Comparison of ENCODE assay signal across 7 cellular contexts in genomic region chr1:11297774-11298173, GRCh38. TPM values are rescaled to one million over a fixed set of nuclear protein-coding genes. Genes with fewer than 3 reads are reported as not detected.
DNase-seq lines count a peak whose midpoint lies in the region; ATAC-seq and TF ChIP-seq lines count a peak whose summit lies in the region.
"Not testable (repeated sequence)": the region's sequence is repeated elsewhere in the genome, so short reads cannot be mapped to it uniquely, and the experiment has no call there.

No MANE protein-coding gene starts in this region.

- peaks cover 18% of the 10 kb centered on the region for H3K4me1 ChIP-seq in CD4-positive, CD25-positive, alpha-beta regulatory T cell (ENCODE audit: control insufficient read depth, insufficient read depth, low read length, poor library complexity, severe bottlenecking)
- H3K4me1 ChIP-seq in HEK293 (ENCODE audit: control insufficient read depth, insufficient read depth, low read length), result not testable (repeated sequence)
- peaks cover 0 to 26% of the 10 kb centered on the region in 2 donors for H3K4me1 ChIP-seq in naive thymus-derived CD4-positive, alpha-beta T cell (ENCODE audit: control insufficient read depth in 2 of 2, insufficient read depth in 2 of 2, low read length in 2 of 2)

- not testable (repeated sequence) for ATAC-seq in CD4-positive, CD25-positive, alpha-beta regulatory T cell (ENCODE audit: low read depth in 2 of 2); CD4-positive, alpha-beta T cell (ENCODE audit: poor library complexity); activated CD4-positive, alpha-beta T cell treated with anti-CD3 and anti-CD28 coated beads for 36 hours; activated CD8-positive, alpha-beta T cell treated with anti-CD3 and anti-CD28 coated beads for 36 hours; naive thymus-derived CD4-positive, alpha-beta T cell

- H3K9me3 Mint-ChIP-seq in CD4-positive, CD25-positive, alpha-beta regulatory T cell; CD4-positive, alpha-beta T cell; activated CD4-positive, alpha-beta T cell treated with anti-CD3 and anti-CD28 coated beads for 36 hours (ENCODE audit: low read depth); activated CD8-positive, alpha-beta T cell treated with anti-CD3 and anti-CD28 coated beads for 36 hours; activated T-cell treated with anti-CD3 and anti-CD28 coated beads, Interleukin-2, amount 50 U/mL, for 24 hours; naive thymus-derived CD4-positive, alpha-beta T cell: not testable (repeated sequence)

- DNase-seq in CD4-positive, CD25-positive, alpha-beta regulatory T cell; CD4-positive, alpha-beta T cell; activated CD4-positive, alpha-beta T cell treated with anti-CD3 and anti-CD28 coated beads for 36 hours; activated CD8-positive, alpha-beta T cell treated with anti-CD3 and anti-CD28 coated beads for 36 hours; activated T-cell treated with anti-CD3 and anti-CD28 coated beads, Interleukin-2, amount 50 U/mL, for 24 hours; naive thymus-derived CD4-positive, alpha-beta T cell: not testable (repeated sequence)

- CTCF ChIA-PET in CD4-positive, alpha-beta T cell (lab: Charles Lee); HEK293 (lab: Yijun Ruan, JAX); activated CD4-positive, alpha-beta T cell treated with anti-CD3 and anti-CD28 coated beads for 36 hours (lab: Charles Lee); activated CD8-positive, alpha-beta T cell treated with anti-CD3 and anti-CD28 coated beads for 36 hours (lab: Charles Lee): not testable (repeated sequence)
- CTCF ChIA-PET in naive thymus-derived CD4-positive, alpha-beta T cell (lab: Charles Lee), result interaction anchor here (0.6 to 3.4 kb wide), 2 partner anchors 55 to 369 kb away, joined by 3 to 37 read pairs; no protein-coding TSS in a partner anchor

- H3K27me3 Mint-ChIP-seq in CD4-positive, CD25-positive, alpha-beta regulatory T cell; CD4-positive, alpha-beta T cell; activated CD4-positive, alpha-beta T cell treated with anti-CD3 and anti-CD28 coated beads for 36 hours; activated CD8-positive, alpha-beta T cell treated with anti-CD3 and anti-CD28 coated beads for 36 hours; activated T-cell treated with anti-CD3 and anti-CD28 coated beads, Interleukin-2, amount 50 U/mL, for 24 hours; naive thymus-derived CD4-positive, alpha-beta T cell: not testable (repeated sequence)

- not testable (repeated sequence) for H3K27me3 ChIP-seq in CD4-positive, CD25-positive, alpha-beta regulatory T cell (ENCODE audit: control insufficient read depth, insufficient read depth, low read length); CD4-positive, alpha-beta T cell (ENCODE audit: control insufficient read depth, insufficient read depth, low read length); naive thymus-derived CD4-positive, alpha-beta T cell (ENCODE audit: control insufficient read depth in 2 of 2, insufficient read depth in 2 of 2, low read length in 2 of 2)

- H3K9me3 ChIP-seq in CD4-positive, CD25-positive, alpha-beta regulatory T cell (ENCODE audit: control insufficient read depth in 2 of 2, low read length in 2 of 2); CD4-positive, alpha-beta T cell (ENCODE audit: control insufficient read depth, low read length); HEK293 (ENCODE audit: control insufficient read depth, insufficient read depth, low read depth, low read length); naive thymus-derived CD4-positive, alpha-beta T cell (ENCODE audit: control insufficient read depth in 2 of 3, low read length in 3 of 3): not testable (repeated sequence)

- POLR2A ChIA-PET in CD4-positive, alpha-beta T cell (lab: Charles Lee), result interaction anchor here (3.8 kb wide), 1 partner anchor 36 kb away, joined by 18 read pairs; the partner anchor contains the start of gene MTOR
- POLR2A ChIA-PET in HEK293 (lab: Yijun Ruan, JAX); activated CD4-positive, alpha-beta T cell treated with anti-CD3 and anti-CD28 coated beads for 36 hours (lab: Charles Lee); activated CD8-positive, alpha-beta T cell treated with anti-CD3 and anti-CD28 coated beads for 36 hours (lab: Charles Lee); naive thymus-derived CD4-positive, alpha-beta T cell (lab: Charles Lee): not testable (repeated sequence)

- intact Hi-C loops in CD4-positive, alpha-beta T cell (cut with DNase I, micrococcal nuclease); activated CD8-positive, alpha-beta T cell treated with anti-CD3 and anti-CD28 coated beads for 36 hours (cut with micrococcal nuclease); naive thymus-derived CD4-positive, alpha-beta T cell (cut with micrococcal nuclease): not testable (repeated sequence)
- intact Hi-C loops in activated CD4-positive, alpha-beta T cell treated with anti-CD3 and anti-CD28 coated beads for 36 hours (cut with DNase I, micrococcal nuclease), result loop anchor here in 1 of 2 experiments (5.0 kb wide), 1 partner anchor 55 kb away; no protein-coding TSS in a partner anchor

- H3K36me3 ChIP-seq in CD4-positive, CD25-positive, alpha-beta regulatory T cell (ENCODE audit: control insufficient read depth, insufficient read depth, low read length); naive thymus-derived CD4-positive, alpha-beta T cell (ENCODE audit: control insufficient read depth in 2 of 3, insufficient read depth in 3 of 3, low read length in 3 of 3): not testable (repeated sequence)
- peaks cover 0 to 25% of the 10 kb centered on the region in 2 experiments; a peak in 1 of 3 replicates for H3K36me3 ChIP-seq in HEK293 (ENCODE audit: control insufficient read depth in 2 of 2, insufficient read depth in 1 of 2, low read length in 2 of 2)

- not testable (repeated sequence) for TF ChIP-seq CTCF in CD4-positive, alpha-beta T cell (IDR thresholded peaks at IDR 0.05); HEK293 (tag by site-specific recombination; IDR thresholded peaks at IDR 0.05); activated CD8-positive, alpha-beta T cell treated with anti-CD3 and anti-CD28 coated beads for 36 hours (IDR thresholded peaks at IDR 0.05)

- H3K4me3 Mint-ChIP-seq in CD4-positive, CD25-positive, alpha-beta regulatory T cell; CD4-positive, alpha-beta T cell; activated CD4-positive, alpha-beta T cell treated with anti-CD3 and anti-CD28 coated beads for 36 hours; activated CD8-positive, alpha-beta T cell treated with anti-CD3 and anti-CD28 coated beads for 36 hours; activated T-cell treated with anti-CD3 and anti-CD28 coated beads, Interleukin-2, amount 50 U/mL, for 24 hours; naive thymus-derived CD4-positive, alpha-beta T cell: not testable (repeated sequence)

- peaks cover 7 to 36% (median 21%) of the 10 kb centered on the region in 4 donors for H3K4me1 Mint-ChIP-seq in CD4-positive, CD25-positive, alpha-beta regulatory T cell
- H3K4me1 Mint-ChIP-seq in CD4-positive, alpha-beta T cell (ENCODE audit: low read depth), result peaks cover 44% of the 10 kb centered on the region
- H3K4me1 Mint-ChIP-seq in activated CD4-positive, alpha-beta T cell treated with anti-CD3 and anti-CD28 coated beads for 36 hours, result peaks cover 51% of the 10 kb centered on the region
- peaks cover 14% of the 10 kb centered on the region for H3K4me1 Mint-ChIP-seq in activated CD8-positive, alpha-beta T cell treated with anti-CD3 and anti-CD28 coated beads for 36 hours (ENCODE audit: low read depth)
- peaks cover 50% of the 10 kb centered on the region for H3K4me1 Mint-ChIP-seq in activated T-cell treated with anti-CD3 and anti-CD28 coated beads, Interleukin-2, amount 50 U/mL, for 24 hours (ENCODE audit: low read depth)
- peaks cover 20 to 54% (median 41%) of the 10 kb centered on the region in 7 donors for H3K4me1 Mint-ChIP-seq in naive thymus-derived CD4-positive, alpha-beta T cell

- peaks cover 18% of the 10 kb centered on the region for H3K36me3 Mint-ChIP-seq in CD4-positive, CD25-positive, alpha-beta regulatory T cell
- peaks cover 27% of the 10 kb centered on the region for H3K36me3 Mint-ChIP-seq in CD4-positive, alpha-beta T cell (ENCODE audit: low read depth)
- H3K36me3 Mint-ChIP-seq in activated CD4-positive, alpha-beta T cell treated with anti-CD3 and anti-CD28 coated beads for 36 hours (ENCODE audit: low read depth), result peaks cover 27% of the 10 kb centered on the region
- peaks cover 26% of the 10 kb centered on the region for H3K36me3 Mint-ChIP-seq in activated CD8-positive, alpha-beta T cell treated with anti-CD3 and anti-CD28 coated beads for 36 hours (ENCODE audit: low read depth)
- H3K36me3 Mint-ChIP-seq in activated T-cell treated with anti-CD3 and anti-CD28 coated beads, Interleukin-2, amount 50 U/mL, for 24 hours (ENCODE audit: low read depth), result peaks cover 48% of the 10 kb centered on the region
- peaks cover 5 to 24% (median 9%) of the 10 kb centered on the region in 5 donors for H3K36me3 Mint-ChIP-seq in naive thymus-derived CD4-positive, alpha-beta T cell

- H3K4me3 ChIP-seq in CD4-positive, CD25-positive, alpha-beta regulatory T cell (ENCODE audit: low read depth, low read length); HEK293 (ENCODE audit: low read depth, low read length); naive thymus-derived CD4-positive, alpha-beta T cell (ENCODE audit: low read length): not testable (repeated sequence)

- not testable (repeated sequence) for H3K27ac ChIP-seq in CD4-positive, CD25-positive, alpha-beta regulatory T cell (ENCODE audit: insufficient read depth, low read length, poor library complexity, severe bottlenecking); CD4-positive, alpha-beta T cell (ENCODE audit: low read depth, low read length); HEK293 (ENCODE audit: extremely low read depth, low read depth, low read length); naive thymus-derived CD4-positive, alpha-beta T cell (ENCODE audit: low read depth, low read length)

- H3K27ac Mint-ChIP-seq in CD4-positive, CD25-positive, alpha-beta regulatory T cell, result peak overlapping the region in 2 of 3 donors; percentile 42 to 63
- H3K27ac Mint-ChIP-seq in CD4-positive, alpha-beta T cell, result peak overlapping the region; percentile 76
- H3K27ac Mint-ChIP-seq in activated CD4-positive, alpha-beta T cell treated with anti-CD3 and anti-CD28 coated beads for 36 hours, result peak overlapping the region; percentile 14
- peak overlapping the region; percentile 14 for H3K27ac Mint-ChIP-seq in activated CD8-positive, alpha-beta T cell treated with anti-CD3 and anti-CD28 coated beads for 36 hours
- peak overlapping the region; percentile 61 for H3K27ac Mint-ChIP-seq in activated T-cell treated with anti-CD3 and anti-CD28 coated beads, Interleukin-2, amount 50 U/mL, for 24 hours
- peak overlapping the region in 5 of 9 donors; percentile 8 to 83 (median 66) for H3K27ac Mint-ChIP-seq in naive thymus-derived CD4-positive, alpha-beta T cell

RNA-seq across cellular contexts. Expression of gene UBIAD1, which starts 24.8 kb away (rescaled TPM):
- total RNA-seq in CD4-positive, CD25-positive, alpha-beta regulatory T cell, result 20.9 TPM
- polyA plus RNA-seq in CD4-positive, CD25-positive, alpha-beta regulatory T cell, result 10 to 100 TPM; 28.4 to 43.5 (median 40.3) TPM
- total RNA-seq in CD4-positive, alpha-beta T cell, result 10 to 100 TPM; 19.2 to 19.3 TPM
- 10 to 100 TPM; 29.2 to 32.0 TPM for total RNA-seq in activated CD4-positive, alpha-beta T cell treated with anti-CD3 and anti-CD28 coated beads for 36 hours
- 10 to 100 TPM; 24.0 to 26.2 TPM for total RNA-seq in activated CD8-positive, alpha-beta T cell treated with anti-CD3 and anti-CD28 coated beads for 36 hours
- total RNA-seq in naive thymus-derived CD4-positive, alpha-beta T cell, result 10 to 100 TPM; 21.7 to 41.7 (median 32.9) TPM
- polyA plus RNA-seq in naive thymus-derived CD4-positive, alpha-beta T cell, result 10 to 100 TPM; 53.3 to 60.9 TPM

RNA-seq across cellular contexts. Expression of gene MTOR, which starts 35.4 kb away (rescaled TPM):
- 48.2 TPM for total RNA-seq in CD4-positive, CD25-positive, alpha-beta regulatory T cell
- polyA plus RNA-seq in CD4-positive, CD25-positive, alpha-beta regulatory T cell, result 1 to 10 TPM; 3.9 to 6.0 (median 4.6) TPM
- 10 to 100 TPM; 27.3 to 28.9 TPM for total RNA-seq in CD4-positive, alpha-beta T cell
- 10 to 100 TPM; 32.3 to 36.3 TPM for total RNA-seq in activated CD4-positive, alpha-beta T cell treated with anti-CD3 and anti-CD28 coated beads for 36 hours
- total RNA-seq in activated CD8-positive, alpha-beta T cell treated with anti-CD3 and anti-CD28 coated beads for 36 hours, result 10 to 100 TPM; 34.7 to 36.8 TPM
- total RNA-seq in naive thymus-derived CD4-positive, alpha-beta T cell, result 10 to 100 TPM; 38.8 to 47.9 (median 46.2) TPM
- 1 to 10 TPM; 4.8 to 9.7 TPM for polyA plus RNA-seq in naive thymus-derived CD4-positive, alpha-beta T cell

Comparison
In these comparisons a context has a peak if more than half of its experiments do, and no peak if none do; other contexts are left out.
1. H3K27ac Mint-ChIP-seq: peak in every context shown above with its lines; median percentile 76 in CD4-positive, alpha-beta T cell; 66 in naive thymus-derived CD4-positive, alpha-beta T cell; 61 in activated T-cell treated with anti-CD3 and anti-CD28 coated beads, Interleukin-2, amount 50 U/mL, for 24 hours; 52 in CD4-positive, CD25-positive, alpha-beta regulatory T cell; 14 in activated CD4-positive, alpha-beta T cell treated with anti-CD3 and anti-CD28 coated beads for 36 hours; 14 in activated CD8-positive, alpha-beta T cell treated with anti-CD3 and anti-CD28 coated beads for 36 hours.